26 cellular contexts compared by ENCODE assay signal in the genomic region with DNA sequence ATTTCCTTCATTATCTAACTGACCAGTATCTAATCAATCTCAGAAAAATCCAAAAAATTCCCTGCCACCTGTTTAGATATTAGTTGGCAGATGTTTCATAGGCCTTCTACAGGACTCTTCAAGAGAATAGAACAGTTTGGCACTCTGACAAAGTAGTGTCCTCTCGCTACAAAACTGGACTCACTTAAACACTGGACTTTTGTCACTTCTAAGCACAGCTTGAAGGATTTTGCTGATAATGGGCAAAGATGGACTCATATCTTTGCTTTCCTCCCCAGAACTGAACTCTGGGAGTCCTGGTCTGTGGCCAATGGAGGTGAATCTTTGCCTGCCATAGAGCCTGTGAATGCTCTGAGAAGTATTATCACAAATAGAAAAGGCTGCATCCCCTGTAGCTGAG.
"Had no signal": no experiment of that assay in that cellular context is flagged by ENCODE, and none has a peak within 500 bp of the region (broad histone marks: within the 10 kb centered on the region; RNA-seq: fewer than 3 reads in every experiment).

No MANE protein-coding gene starts in this region.

- H3K9me3 ChIP-seq: colonic mucosa, esophagus muscularis mucosa, gastroesophageal sphincter, heart right ventricle, lower lobe of right lung, mucosa of descending colon, neutrophil, pancreas, right lobe of liver had no signal

- DNase-seq: central memory CD4-positive, alpha-beta T cell; colonic mucosa; effector memory CD4-positive, alpha-beta T cell; foreskin keratinocyte; glutamatergic neuron; heart right ventricle; hippocampal formation; immature natural killer cell; islet precursor cell; kidney glomerular epithelial cell; left ventricle myocardium superior; lower lobe of right lung; mucosa of descending colon; naive B cell; pancreas; right lobe of liver; small intestine; stimulated activated CD4-positive, alpha-beta T cell treated with anti-CD3 and anti-CD28 coated beads, Interleukin-12 subunit alpha, Interleukin-12 subunit beta, amount 100 ng/mL, for 4 hours; stimulated activated CD4-positive, alpha-beta T cell treated with anti-CD3 and anti-CD28 coated beads, Interleukin-1b, Interleukin-23, amount 100 ng/mL, for 48 hours; stimulated activated CD4-positive, alpha-beta T cell treated with anti-CD3 and anti-CD28 coated beads, Interleukin-4, amount 100 ng/mL, for 1 hour; stimulated activated CD8-positive, alpha-beta memory T cell treated with anti-CD3 and anti-CD28 coated beads, Interleukin-4, amount 100 ng/mL, for 48 hours; stimulated activated naive CD4-positive, alpha-beta T cell; stimulated activated naive CD8-positive, alpha-beta T cell treated with anti-CD3 and anti-CD28 coated beads, Interleukin-15, amount 100 ng/mL, for 72 hours had no signal

- H3K4me1 ChIP-seq: colonic mucosa, foreskin keratinocyte, lower lobe of right lung, pancreas had no signal

- H3K27ac ChIP-seq: colonic mucosa, esophagus muscularis mucosa, foreskin keratinocyte, gastroesophageal sphincter, heart right ventricle, lower lobe of right lung, neutrophil, pancreas, right lobe of liver had no signal

- H3K4me3 ChIP-seq: colonic mucosa, esophagus muscularis mucosa, gastroesophageal sphincter, heart right ventricle, lower lobe of right lung, mucosa of descending colon, pancreas, right lobe of liver had no signal

- H3K27me3 ChIP-seq: colonic mucosa, esophagus muscularis mucosa, foreskin keratinocyte, gastroesophageal sphincter, heart right ventricle, neutrophil, pancreas, right lobe of liver had no signal

- H3K36me3 ChIP-seq: colonic mucosa had no signal
